ENCODE assay signal across 21 cellular contexts in genomic region chr11:82873919-82874333, GRCh38. TPM values are rescaled to one million over a fixed set of nuclear protein-coding genes. Genes with fewer than 3 reads are reported as not detected.
DNase-seq lines count a peak whose midpoint lies in the region; ATAC-seq lines count a peak whose summit lies in the region.
"Had no signal": no experiment of that assay in that cellular context is flagged by ENCODE, and none has a peak within 500 bp of the region (broad histone marks: within the 10 kb centered on the region; RNA-seq: fewer than 3 reads in every experiment).

No MANE protein-coding gene starts in this region.

- no peak for ATAC-seq in activated T-cell treated with anti-CD3 and anti-CD28 coated beads, Interleukin-2, amount 50 U/mL, for 72 hours (replicated peaks in 1 of 2)
- ATAC-seq in naive thymus-derived CD4-positive, alpha-beta T cell: peak; percentile 57
- ATAC-seq in HG03159 (IDR thresholded peaks at IDR 0.05; ENCODE audit: unreplicated experiment) (no peak), aorta (ENCODE audit: low FRiP score) (no peak)
- ATAC-seq: gastroesophageal sphincter; left colon; mucosa of descending colon; Panc1; stimulated activated memory B cell treated with anti-CD40 and anti-IgM and Interleukin-4, amounts not matched to agents 10 μg/mL and 1 μg/mL and 100 μg/mL, for 72 hours had no signal

- H3K9me3 Mint-ChIP-seq in activated T-cell treated with anti-CD3 and anti-CD28 coated beads, Interleukin-2, amount 50 U/mL, for 72 hours: peaks cover 6 to 9% of the 10 kb centered on the region in 2 donors
- peaks cover 18% of the 10 kb centered on the region for H3K9me3 Mint-ChIP-seq in activated naive CD8-positive, alpha-beta T cell treated with anti-CD3 and anti-CD28 coated beads for 36 hours
- peaks cover under 1 to 27% (median 8%) of the 10 kb centered on the region in 11 donors for H3K9me3 Mint-ChIP-seq in naive thymus-derived CD4-positive, alpha-beta T cell

- 77 to 82% methylated on average over 5 of the region's 5 CpGs for whole genome bisulfite sequencing in aorta, 2 donors

- H3K4me3 Mint-ChIP-seq in activated T-cell treated with anti-CD3 and anti-CD28 coated beads, Interleukin-2, amount 50 U/mL, for 72 hours: peak overlapping the region in 1 of 2 donors; percentile 40
- H3K4me3 Mint-ChIP-seq in activated naive CD8-positive, alpha-beta T cell treated with anti-CD3 and anti-CD28 coated beads for 36 hours: no peak overlapping the region
- H3K4me3 Mint-ChIP-seq in naive thymus-derived CD4-positive, alpha-beta T cell: peak overlapping the region in 4 of 10 donors; percentile 11 to 52 (median 30)
- H3K4me3 Mint-ChIP-seq: CD14-positive monocyte; GM23338; stimulated activated memory B cell treated with anti-CD40 and anti-IgM and Interleukin-4, amounts not matched to agents 10 μg/mL and 1 μg/mL and 100 μg/mL, for 72 hours had no signal

- H3K27me3 Mint-ChIP-seq in activated T-cell treated with anti-CD3 and anti-CD28 coated beads, Interleukin-2, amount 50 U/mL, for 72 hours (ENCODE audit: low read depth): no peaks in the 10 kb centered on the region
- H3K27me3 Mint-ChIP-seq in activated naive CD8-positive, alpha-beta T cell treated with anti-CD3 and anti-CD28 coated beads for 36 hours: no peaks in the 10 kb centered on the region
- H3K27me3 Mint-ChIP-seq in naive thymus-derived CD4-positive, alpha-beta T cell: no peaks in the 10 kb centered on the region
- H3K27me3 Mint-ChIP-seq: stimulated activated memory B cell treated with anti-CD40 and anti-IgM and Interleukin-4, amounts not matched to agents 10 μg/mL and 1 μg/mL and 100 μg/mL, for 72 hours had no signal

- no peak for DNase-seq in activated T-cell treated with anti-CD3 and anti-CD28 coated beads, Interleukin-2, amount 50 U/mL, for 72 hours
- DNase-seq in activated T-cell treated with anti-CD3 and anti-CD28 coated beads, Interleukin-2, amount 50 U/mL, for 1 hour: no peak
- DNase-seq in SK-N-MC (ENCODE audit: low read depth, low spot score) (no peak), aorta (no peak), DMS 273 (lab: John Stamatoyannopoulos, UW; ENCODE audit: unreplicated experiment) (no peak)
- no peak for DNase-seq in activated naive CD8-positive, alpha-beta T cell treated with anti-CD3 and anti-CD28 coated beads for 36 hours
- DNase-seq in naive thymus-derived CD4-positive, alpha-beta T cell: peak in 4 of 9 donors; percentile 10 to 38 (median 32)
- DNase-seq: activated CD8-positive, alpha-beta memory T cell treated with anti-CD3 and anti-CD28 coated beads for 24 hours; DMS79 treated with DMSO at 0.1 percent for 48 hours; erythroblast; left colon; mucosa of descending colon; NCI-H146; NCI-H2227 treated with DMSO at 0.1 percent for 48 hours had no signal

- H3K27ac Mint-ChIP-seq in activated T-cell treated with anti-CD3 and anti-CD28 coated beads, Interleukin-2, amount 50 U/mL, for 72 hours: peak overlapping the region; percentile 29
- peak overlapping the region; percentile 35 for H3K27ac Mint-ChIP-seq in activated naive CD8-positive, alpha-beta T cell treated with anti-CD3 and anti-CD28 coated beads for 36 hours
- peak overlapping the region in 8 of 9 donors; percentile 0 to 76 (median 32) for H3K27ac Mint-ChIP-seq in naive thymus-derived CD4-positive, alpha-beta T cell
- H3K27ac Mint-ChIP-seq: CD14-positive monocyte; GM23338; stimulated activated memory B cell treated with anti-CD40 and anti-IgM and Interleukin-4, amounts not matched to agents 10 μg/mL and 1 μg/mL and 100 μg/mL, for 72 hours had no signal

- CTCF ChIA-PET in naive thymus-derived CD4-positive, alpha-beta T cell (lab: Charles Lee): no interaction called here

- intact Hi-C loops in naive thymus-derived CD4-positive, alpha-beta T cell (cut with micrococcal nuclease): no loop called here
- intact Hi-C loops in aorta (cut with DNase I): no loop called here

- peaks cover 6 to 9% of the 10 kb centered on the region in 2 donors for H3K36me3 Mint-ChIP-seq in activated T-cell treated with anti-CD3 and anti-CD28 coated beads, Interleukin-2, amount 50 U/mL, for 72 hours (ENCODE audit: insufficient read depth in 2 of 2)
- peaks cover 32% of the 10 kb centered on the region for H3K36me3 Mint-ChIP-seq in activated naive CD8-positive, alpha-beta T cell treated with anti-CD3 and anti-CD28 coated beads for 36 hours
- H3K36me3 Mint-ChIP-seq in naive thymus-derived CD4-positive, alpha-beta T cell: peaks cover 0 to 22% (median 15%) of the 10 kb centered on the region in 5 donors

- H3K4me1 ChIP-seq in naive thymus-derived CD4-positive, alpha-beta T cell (ENCODE audit: control insufficient read depth in 2 of 2, insufficient read depth in 2 of 2, low read length in 2 of 2): peaks cover 11 to 14% of the 10 kb centered on the region in 2 donors
- H3K4me1 ChIP-seq in aorta (ENCODE audit: control insufficient read depth in 1 of 2, insufficient read depth in 2 of 2, low read length in 2 of 2): peaks cover 0 to 3% of the 10 kb centered on the region in 2 donors

- peaks cover 31% of the 10 kb centered on the region for H3K4me1 Mint-ChIP-seq in activated T-cell treated with anti-CD3 and anti-CD28 coated beads, Interleukin-2, amount 50 U/mL, for 72 hours (ENCODE audit: low read depth)
- H3K4me1 Mint-ChIP-seq in activated naive CD8-positive, alpha-beta T cell treated with anti-CD3 and anti-CD28 coated beads for 36 hours: peaks cover 23% of the 10 kb centered on the region
- H3K4me1 Mint-ChIP-seq in naive thymus-derived CD4-positive, alpha-beta T cell: peaks cover 19 to 42% (median 27%) of the 10 kb centered on the region in 7 donors

- H3K4me3 ChIP-seq in SK-N-MC: no peak overlapping the region
- no peak overlapping the region for H3K4me3 ChIP-seq in naive thymus-derived CD4-positive, alpha-beta T cell (ENCODE audit: low read length)
- no peak overlapping the region for H3K4me3 ChIP-seq in aorta (ENCODE audit: low read length in 2 of 2)
- H3K4me3 ChIP-seq: gastroesophageal sphincter, GM23338, mucosa of descending colon, tibial nerve had no signal

- H3K9me3 ChIP-seq in SK-N-MC (ENCODE audit: low read depth, low read length) (no peaks in the 10 kb centered on the region), aorta (ENCODE audit: control insufficient read depth, low read length) (no peaks in the 10 kb centered on the region)
- no peaks in the 10 kb centered on the region for H3K9me3 ChIP-seq in naive thymus-derived CD4-positive, alpha-beta T cell (ENCODE audit: control insufficient read depth in 2 of 3, low read length in 3 of 3)
- H3K9me3 ChIP-seq: gastroesophageal sphincter, mucosa of descending colon, tibial nerve had no signal

- POLR2A ChIA-PET in naive thymus-derived CD4-positive, alpha-beta T cell (lab: Charles Lee): interaction anchor here (0.8 to 1.2 kb wide), 5 partner anchors 26 to 190 kb away, joined by 3 read pairs; partner anchors contain the start of gene PRCP

- H3K36me3 ChIP-seq in SK-N-MC (ENCODE audit: insufficient read depth, low read length) (no peaks in the 10 kb centered on the region), aorta (ENCODE audit: control insufficient read depth in 1 of 2, insufficient read depth in 2 of 2, low read length in 1 of 2) (no peaks in the 10 kb centered on the region)
- no peaks in the 10 kb centered on the region for H3K36me3 ChIP-seq in naive thymus-derived CD4-positive, alpha-beta T cell (ENCODE audit: control insufficient read depth in 2 of 3, insufficient read depth in 3 of 3, low read length in 3 of 3)
- H3K36me3 ChIP-seq: gastroesophageal sphincter, tibial nerve had no signal

- H3K27me3 ChIP-seq in naive thymus-derived CD4-positive, alpha-beta T cell (ENCODE audit: control insufficient read depth in 2 of 2, insufficient read depth in 2 of 2, low read length in 2 of 2): no peaks in the 10 kb centered on the region
- H3K27me3 ChIP-seq in aorta (ENCODE audit: control insufficient read depth in 1 of 2, insufficient read depth in 2 of 2, low read length in 1 of 2): no peaks in the 10 kb centered on the region
- H3K27me3 ChIP-seq: gastroesophageal sphincter, tibial nerve had no signal

- H3K27ac ChIP-seq in SK-N-MC: peak overlapping the region; percentile 78
- H3K27ac ChIP-seq in naive thymus-derived CD4-positive, alpha-beta T cell (ENCODE audit: low read depth, low read length): no peak overlapping the region
- no peak overlapping the region for H3K27ac ChIP-seq in aorta (ENCODE audit: low read depth in 1 of 2, low read length in 2 of 2)
- H3K27ac ChIP-seq: gastroesophageal sphincter, tibial nerve had no signal

- H3K9ac ChIP-seq in SK-N-MC (ENCODE audit: insufficient read length): no peak overlapping the region

RNA-seq across cellular contexts. Expression of gene PRCP, which starts 26.3 kb away (rescaled TPM):
- 10 to 100 TPM; 35.3 to 35.9 TPM for total RNA-seq in activated T-cell treated with anti-CD3 and anti-CD28 coated beads, Interleukin-2, amount 50 U/mL, for 72 hours
- total RNA-seq in activated naive CD8-positive, alpha-beta T cell treated with anti-CD3 and anti-CD28 coated beads for 36 hours: 10 to 100 TPM; 30.3 to 30.8 TPM
- 10 to 100 TPM; 19.9 to 42.3 (median 31.8) TPM for total RNA-seq in naive thymus-derived CD4-positive, alpha-beta T cell
- polyA plus RNA-seq in naive thymus-derived CD4-positive, alpha-beta T cell: 10 to 100 TPM; 28.3 to 34.4 TPM
- total RNA-seq in aorta: 100 to 1,000 TPM in 1 of 2 donors, 10 to 100 TPM in 1; 93.7 to 183 TPM
- 10 to 100 TPM; 26.2 to 38.9 TPM for polyA plus RNA-seq in aorta

RNA-seq across cellular contexts. Expression of gene DDIAS, which starts 27.6 kb away (rescaled TPM):
- 10 to 100 TPM; 15.0 to 19.5 TPM for total RNA-seq in activated T-cell treated with anti-CD3 and anti-CD28 coated beads, Interleukin-2, amount 50 U/mL, for 72 hours
- total RNA-seq in activated naive CD8-positive, alpha-beta T cell treated with anti-CD3 and anti-CD28 coated beads for 36 hours: 10 to 100 TPM; 28.8 to 31.8 TPM
- 10 to 100 TPM in 1 of 5 experiments, 1 to 10 TPM in 2, under 1 TPM in 2; 0.57 to 12.7 (median 1.1) TPM for total RNA-seq in naive thymus-derived CD4-positive, alpha-beta T cell
- polyA plus RNA-seq in naive thymus-derived CD4-positive, alpha-beta T cell: 1 to 10 TPM in 1 of 2 donors, under 1 TPM in 1; 0.25 to 1.3 TPM
- total RNA-seq in aorta: 1 to 10 TPM in 1 of 2 donors, under 1 TPM in 1; 0.49 to 3.1 TPM
- 1 to 10 TPM in 1 of 2 donors, under 1 TPM in 1; 0.18 to 4.1 TPM for polyA plus RNA-seq in aorta
